8 cellular contexts compared by ENCODE assay signal in genomic region chr15:89760303-89761008, GRCh38. TPM values are rescaled to one million over a fixed set of nuclear protein-coding genes. Genes with fewer than 3 reads are reported as not detected.
DNase-seq lines count a peak whose midpoint lies in the region; ATAC-seq and TF ChIP-seq lines count a peak whose summit lies in the region.

No MANE protein-coding gene starts in this region.

- no peak for TF ChIP-seq EP300 in sigmoid colon (IDR thresholded peaks at IDR 0.05)

- H3K4me1 ChIP-seq in sigmoid colon = peaks cover 0 to 14% (median 7%) of the 10 kb centered on the region in 4 donors

- H3K27ac ChIP-seq in sigmoid colon = peak overlapping the region in 3 of 4 donors; percentile 8 to 63 (median 61)

- ATAC-seq in GM18511 (IDR thresholded peaks at IDR 0.05; ENCODE audit: unreplicated experiment) = peak; percentile 81
- peak; percentile 80 for ATAC-seq in T-helper 17 cell
- ATAC-seq in GM19035 (IDR thresholded peaks at IDR 0.05; ENCODE audit: unreplicated experiment) = no peak

- no peak overlapping the region for H3K4me3 ChIP-seq in sigmoid colon

- H3K27me3 Mint-ChIP-seq in T-helper 17 cell = peaks cover 29% of the 10 kb centered on the region

- no peaks in the 10 kb centered on the region for H3K27me3 ChIP-seq in sigmoid colon

- no peak for TF ChIP-seq POLR2A in sigmoid colon (IDR thresholded peaks at IDR 0.05)

- H3K36me3 ChIP-seq in sigmoid colon = no peaks in the 10 kb centered on the region

- intact Hi-C loops in sigmoid colon (cut with DNase I) = loop anchor here (2.0 to 10.0 kb wide), 3 partner anchors 74 to 312 kb away; no protein-coding TSS in a partner anchor

- WGBS in sigmoid colon, 2 donors = 42 to 45% methylated on average over 16 of the region's 16 CpGs

- H3K36me3 Mint-ChIP-seq in T-helper 17 cell (ENCODE audit: low read depth) = no peaks in the 10 kb centered on the region

- H3K4me3 Mint-ChIP-seq in T-helper 17 cell = no peak overlapping the region

- H3K9me3 ChIP-seq in T-helper 17 cell (ENCODE audit: control insufficient read depth, low read length, poor library complexity, severe bottlenecking) (no peaks in the 10 kb centered on the region), sigmoid colon (no peaks in the 10 kb centered on the region)

- H3K27ac Mint-ChIP-seq in T-helper 17 cell = peak overlapping the region; percentile 39

- H3K4me1 Mint-ChIP-seq in T-helper 17 cell = peaks cover 3% of the 10 kb centered on the region

- peak; percentile 98 for TF ChIP-seq CTCF in LNCAP (IDR thresholded peaks at IDR 0.05)
- peak; percentile 75 to 95 (median 92) for TF ChIP-seq CTCF in sigmoid colon (IDR thresholded peaks at IDR 0.05)

- peak; percentile 91 for DNase-seq in AG20443 (ENCODE audit: low spot score)
- DNase-seq in T-helper 17 cell = peak; percentile 35 to 65 (median 41)
- peak in 49 of 58 donors; percentile 10 to 84 (median 42) for DNase-seq in anterior cingulate cortex (lab: John Stamatoyannopoulos, UW)
- DNase-seq in hepatic stellate cell (ENCODE audit: low spot score) = peak; percentile 85
- DNase-seq in sigmoid colon = peak; percentile 83

RNA-seq across cellular contexts. Expression of gene MESP1, which starts 9.4 kb away (rescaled TPM):
- total RNA-seq in T-helper 17 cell = not detected
- total RNA-seq in sigmoid colon = 1 to 10 TPM; 2.7 to 8.4 (median 3.3) TPM
- 10 to 100 TPM in 1 of 3 donors, 1 to 10 TPM in 2; 2.7 to 10.2 (median 4.2) TPM for polyA plus RNA-seq in sigmoid colon

RNA-seq across cellular contexts. Expression of gene MESP2, which starts 15.7 kb away (rescaled TPM):
- total RNA-seq in T-helper 17 cell (not detected), sigmoid colon (not detected)
- 1 to 10 TPM in 2 of 3 donors, not detected in 1; 1.3 to 1.8 TPM for polyA plus RNA-seq in sigmoid colon

RNA-seq across cellular contexts. Expression of gene ANPEP, which starts 54.2 kb away (rescaled TPM):
- 1 to 10 TPM; 3.4 to 8.9 TPM for total RNA-seq in T-helper 17 cell
- 10 to 100 TPM in 1 of 4 donors, 1 to 10 TPM in 3; 4.4 to 24.6 (median 6.2) TPM for total RNA-seq in sigmoid colon
- 100 to 1,000 TPM; 108 to 229 (median 166) TPM for polyA plus RNA-seq in sigmoid colon

Comparison
In these comparisons a context has a peak if more than half of its experiments do, and no peak if none do; other contexts are left out.
1. DNase-seq: peak in every context shown above with its lines; median percentile 91 in AG20443; 85 in hepatic stellate cell; 83 in sigmoid colon; 42 in anterior cingulate cortex; 41 in T-helper 17 cell.